12 cellular contexts compared by ENCODE assay signal in genomic region chr5:38466444-38467189, GRCh38.
DNase-seq lines count a peak whose midpoint lies in the region; ATAC-seq and TF ChIP-seq lines count a peak whose summit lies in the region.
"Had no signal": no experiment of that assay in that cellular context is flagged by ENCODE, and none has a peak within 500 bp of the region (broad histone marks: within the 10 kb centered on the region; RNA-seq: fewer than 3 reads in every experiment).

No MANE protein-coding gene starts in this region.

- no peak overlapping the region for H3K4me3 Mint-ChIP-seq in natural killer cell treated with Interleukin-12 subunit alpha and Interleukin-12 subunit beta and Interleukin-15 and Interleukin-18, amount 100 ng/mL, for 72 hours
- H3K4me3 Mint-ChIP-seq: activated CD4-positive, alpha-beta T cell treated with anti-CD3 and anti-CD28 coated beads, Interleukin-2, amount 10 ng/mL, durations not matched to agents 7 days and 5 days; CD4-positive, alpha-beta T cell had no signal

- peaks cover 6% of the 10 kb centered on the region for H3K36me3 Mint-ChIP-seq in natural killer cell treated with Interleukin-12 subunit alpha and Interleukin-12 subunit beta and Interleukin-15 and Interleukin-18, amount 100 ng/mL, for 72 hours

- peaks cover 5 to 7% of the 10 kb centered on the region in 2 donors for H3K4me1 Mint-ChIP-seq in natural killer cell treated with Interleukin-12 subunit alpha and Interleukin-12 subunit beta and Interleukin-15 and Interleukin-18, amount 100 ng/mL, for 72 hours (ENCODE audit: low read depth in 2 of 2)
- H3K4me1 Mint-ChIP-seq: activated CD4-positive, alpha-beta T cell treated with anti-CD3 and anti-CD28 coated beads, Interleukin-2, amount 10 ng/mL, durations not matched to agents 7 days and 5 days had no signal

- H3K4me1 ChIP-seq in right atrium auricular region = peaks cover 0 to 81% of the 10 kb centered on the region in 2 donors

- H3K27me3 Mint-ChIP-seq in natural killer cell treated with Interleukin-12 subunit alpha and Interleukin-12 subunit beta and Interleukin-15 and Interleukin-18, amount 100 ng/mL, for 72 hours = peaks cover 17 to 26% of the 10 kb centered on the region in 2 donors

- H3K27me3 ChIP-seq in right atrium auricular region = no peaks in the 10 kb centered on the region

- no peaks in the 10 kb centered on the region for H3K36me3 ChIP-seq in right atrium auricular region

- H3K4me3 ChIP-seq in right atrium auricular region = no peak overlapping the region

- no peaks in the 10 kb centered on the region for H3K9me3 ChIP-seq in right atrium auricular region

- no peak for TF ChIP-seq CTCF in right atrium auricular region (IDR thresholded peaks at IDR 0.05)

- no peak for ATAC-seq in GM21576 (IDR thresholded peaks at IDR 0.05; ENCODE audit: unreplicated experiment)
- no peak for ATAC-seq in natural killer cell treated with Interleukin-12 subunit alpha and Interleukin-12 subunit beta and Interleukin-15 and Interleukin-18, amount 100 ng/mL, for 72 hours

- H3K27ac Mint-ChIP-seq in natural killer cell treated with Interleukin-12 subunit alpha and Interleukin-12 subunit beta and Interleukin-15 and Interleukin-18, amount 100 ng/mL, for 72 hours = no peak overlapping the region
- H3K27ac Mint-ChIP-seq: activated CD4-positive, alpha-beta T cell treated with anti-CD3 and anti-CD28 coated beads, Interleukin-2, amount 10 ng/mL, durations not matched to agents 7 days and 5 days; CD4-positive, alpha-beta T cell had no signal

- H3K27ac ChIP-seq in right atrium auricular region = peak overlapping the region; percentile 74 to 77

- DNase-seq in DMS 273 treated with DMSO at 0.1 percent for 48 hours (lab: John Stamatoyannopoulos, UW) (peak; percentile 33), brain pericyte (ENCODE audit: low read depth, low spot score) (peak; percentile 96), right atrium auricular region (ENCODE audit: low spot score) (peak; percentile 87), putamen (ENCODE audit: low spot score) (peak; percentile 77), AG08396 (ENCODE audit: low spot score) (no peak), glomerular visceral epithelial cell (ENCODE audit: extremely low spot score) (no peak)
- no peak for DNase-seq in natural killer cell treated with Interleukin-12 subunit alpha and Interleukin-12 subunit beta and Interleukin-15 and Interleukin-18, amount 100 ng/mL, for 72 hours (ENCODE audit: low spot score)
- DNase-seq: activated CD4-positive, alpha-beta T cell treated with anti-CD3 and anti-CD28 coated beads, Interleukin-2, amount 10 ng/mL, durations not matched to agents 7 days and 5 days; CD4-positive, alpha-beta T cell; cortex of kidney; OCI-M1 had no signal

- no peaks in the 10 kb centered on the region for H3K9me3 Mint-ChIP-seq in natural killer cell treated with Interleukin-12 subunit alpha and Interleukin-12 subunit beta and Interleukin-15 and Interleukin-18, amount 100 ng/mL, for 72 hours
- H3K9me3 Mint-ChIP-seq: activated CD4-positive, alpha-beta T cell treated with anti-CD3 and anti-CD28 coated beads, Interleukin-2, amount 10 ng/mL, durations not matched to agents 7 days and 5 days; CD4-positive, alpha-beta T cell had no signal

Comparison
In these comparisons a context has a peak if more than half of its experiments do, and no peak if none do; other contexts are left out.
1. DNase-seq: peak in DMS 273 treated with DMSO at 0.1 percent for 48 hours (single experiment), brain pericyte (single experiment), right atrium auricular region (single experiment) and putamen (single experiment); none in AG08396 (single experiment), glomerular visceral epithelial cell (single experiment) and natural killer cell treated with Interleukin-12 subunit alpha and Interleukin-12 subunit beta and Interleukin-15 and Interleukin-18, amount 100 ng/mL, for 72 hours (single experiment).